In the genomic region with DNA sequence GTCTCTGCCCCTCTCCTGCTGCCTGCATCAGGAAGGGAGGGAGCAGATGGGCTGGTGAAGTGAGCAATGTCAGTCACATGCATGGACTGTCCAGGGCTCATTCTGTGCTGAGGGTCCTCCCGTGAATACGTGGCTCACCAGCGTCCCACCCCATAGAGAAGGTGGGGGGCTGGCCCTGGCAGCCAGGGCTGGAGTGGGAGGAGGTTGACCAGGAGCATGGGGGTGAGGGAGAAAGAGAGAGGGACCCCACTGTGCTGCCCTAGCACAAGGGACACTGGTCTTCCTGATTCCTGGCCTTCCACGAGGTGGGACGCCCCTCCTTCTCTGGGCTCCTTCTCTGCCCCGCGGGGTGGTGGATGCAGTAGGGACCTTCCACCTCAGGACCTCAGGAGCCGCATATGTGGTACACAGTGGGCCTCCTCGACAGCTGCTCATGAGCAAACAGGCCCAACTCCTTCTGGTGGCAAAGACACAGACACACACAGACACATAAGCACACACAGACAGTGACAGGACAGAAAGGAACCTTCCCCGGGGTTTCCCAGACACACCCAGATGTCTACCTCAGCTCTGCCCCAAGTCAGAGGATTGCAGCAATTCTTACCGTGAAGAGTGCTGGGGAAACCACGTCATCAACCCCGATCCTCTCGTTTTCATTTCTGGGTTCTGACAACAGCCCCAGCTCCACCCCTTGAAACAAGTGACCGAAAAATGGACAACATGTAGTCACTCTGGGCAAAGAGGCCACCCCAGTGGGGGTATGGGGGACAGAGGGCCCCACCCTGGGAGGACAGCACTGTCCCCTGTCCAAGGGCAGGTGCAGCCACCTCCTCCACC, we compare ENCODE assay signal across 8 cellular contexts. TPM values are rescaled to one million over a fixed set of nuclear protein-coding genes. Genes with fewer than 3 reads are reported as not detected.
DNase-seq lines count a peak whose midpoint lies in the region; ATAC-seq and TF ChIP-seq lines count a peak whose summit lies in the region.

No MANE protein-coding gene starts in this region.

- peak; percentile 75 for ATAC-seq in HG02571 (IDR thresholded peaks at IDR 0.05; ENCODE audit: unreplicated experiment)

- TF ChIP-seq CTCF in GM12864 (IDR thresholded peaks at IDR 0.05; ENCODE audit: low read depth, low read length, missing control alignments), result no peak

- DNase-seq in GM12864 (ENCODE audit: low read depth) (peak; percentile 91), RPMI8226 (peak; percentile 54), A172 (ENCODE audit: low spot score) (no peak), DMS53 (lab: John Stamatoyannopoulos, UW) (no peak), NCI-H1930 (lab: John Stamatoyannopoulos, UW) (no peak)
- DNase-seq in central memory CD4-positive, alpha-beta T cell, result peak; percentile 46
- peak; percentile 48 to 71 (median 66) for DNase-seq in stimulated activated CD4-positive, alpha-beta T cell treated with anti-CD3 and anti-CD28 coated beads, TNF-alpha, amount 100 ng/mL, for 24 hours (ENCODE audit: low read depth in 3 of 3)

- H3K4me3 ChIP-seq in GM12864 (ENCODE audit: low read depth, low read length), result peak overlapping the region; percentile 41

RNA-seq across cellular contexts. Expression of gene APOBEC3A, which starts 3.6 kb away (rescaled TPM):
- not detected in 2 replicates for total RNA-seq in A172 (2014; rRNA removed; shearing (Covaris generic))

RNA-seq across cellular contexts. Expression of gene APOBEC3B, which starts 28.4 kb away (rescaled TPM):
- total RNA-seq in A172 (2014; rRNA removed; shearing (Covaris generic)), result 4.9 and 8.7 TPM in 2 replicates

Comparison
In these comparisons a context has a peak if more than half of its experiments do, and no peak if none do; other contexts are left out.
1. DNase-seq: peak in GM12864 (single experiment), RPMI8226 (single experiment), central memory CD4-positive, alpha-beta T cell (single experiment) and stimulated activated CD4-positive, alpha-beta T cell treated with anti-CD3 and anti-CD28 coated beads, TNF-alpha, amount 100 ng/mL, for 24 hours (3 of 3); none in A172 (single experiment), DMS53 (single experiment) and NCI-H1930 (0 of 2).